1 cellular context compared by ENCODE assay signal in genomic region chr14:35430459-35431199, GRCh38.
TF ChIP-seq lines count a peak whose summit lies in the region.

No MANE protein-coding gene starts in this region.

TF ChIP-seq in HepG2, 621 proteins besides CTCF, POLR2A, EP300 and RAD21:
- TF ChIP-seq ZNF781 (CRISPR knock-in tag; IDR thresholded peaks at IDR 0.05; ENCODE audit: borderline replicate concordance, not compliant biosample characterization) (no peak), NR3C1 (CRISPR knock-in tag; IDR thresholded peaks at IDR 0.05) (no peak), ZBTB7B (CRISPR knock-in tag; IDR thresholded peaks at IDR 0.05) (peak; percentile 32; the same call in 1 of the 2 replicates), RELA (CRISPR knock-in tag; IDR thresholded peaks at IDR 0.05) (no peak), ARNT2 (CRISPR knock-in tag; IDR thresholded peaks at IDR 0.05; ENCODE audit: low read depth) (0 out of 2 replicates have a peak, but pooled peaks have one; percentile 28), HNRNPL (IDR thresholded peaks at IDR 0.05; ENCODE audit: low read depth, low read length) (0 out of 2 replicates have a peak, but pooled peaks have one; percentile 47), HNF1B (CRISPR knock-in tag; IDR thresholded peaks at IDR 0.05) (0 out of 2 replicates have a peak, but pooled peaks have one; percentile 33), ZMYM2 (CRISPR knock-in tag; IDR thresholded peaks at IDR 0.05) (no peak), MTF2 (CRISPR knock-in tag; IDR thresholded peaks at IDR 0.05; ENCODE audit: borderline replicate concordance) (0 out of 2 replicates have a peak, but pooled peaks have one; percentile 18), EED (CRISPR knock-in tag; IDR thresholded peaks at IDR 0.05) (0 out of 2 replicates have a peak, but pooled peaks have one; percentile 42), CBX2 (IDR thresholded peaks at IDR 0.05; ENCODE audit: low read depth, low read length) (no peak), CBX2 (CRISPR knock-in tag; IDR thresholded peaks at IDR 0.05; ENCODE audit: low read depth) (0 out of 2 replicates have a peak, but pooled peaks have one; percentile 87), ZNF280B (CRISPR knock-in tag; IDR thresholded peaks at IDR 0.05; ENCODE audit: borderline replicate concordance) (no peak), HMGXB4 (CRISPR knock-in tag; IDR thresholded peaks at IDR 0.05; ENCODE audit: borderline replicate concordance in 1 of 2, low read depth in 1 of 2) (0 out of 4 replicates have a peak, but pooled peaks of 1 of the 2 experiments have one; percentile 5), ZNF512B (CRISPR knock-in tag; IDR thresholded peaks at IDR 0.05; ENCODE audit: borderline replicate concordance) (peak; percentile 48; the same call in 1 of the 2 replicates), TERF1 (CRISPR knock-in tag; IDR thresholded peaks at IDR 0.05) (no peak), FOXK2 (IDR thresholded peaks at IDR 0.05) (no peak), CREB1 (IDR thresholded peaks at IDR 0.05) (peak; percentile 98), CREB1 (CRISPR knock-in tag; IDR thresholded peaks at IDR 0.05) (no peak), RAD51 (IDR thresholded peaks at IDR 0.05; ENCODE audit: borderline replicate concordance) (0 out of 2 replicates have a peak, but pooled peaks have one; percentile 0)
